In the genomic region with DNA sequence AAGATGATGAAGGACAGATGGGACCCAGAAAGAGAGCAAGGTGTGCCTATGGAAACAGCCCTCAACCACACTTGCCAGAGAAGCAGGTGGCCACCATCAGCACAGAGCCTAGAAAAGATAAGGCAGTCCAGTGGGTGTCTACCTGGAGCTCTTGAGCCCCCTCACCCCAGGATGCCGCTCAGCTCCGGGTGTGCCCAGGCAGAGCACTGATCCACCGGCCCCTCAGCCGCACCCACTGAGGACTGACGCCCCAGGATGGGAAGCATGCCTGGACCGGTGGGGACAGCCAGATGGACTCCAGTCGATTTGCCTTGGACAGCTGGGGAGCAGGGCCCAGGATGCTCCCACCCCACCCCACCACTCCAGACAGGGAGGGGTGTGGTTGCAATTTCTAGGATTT, we compare ENCODE assay signal across 15 cellular contexts. TPM values are rescaled to one million over a fixed set of nuclear protein-coding genes. Genes with fewer than 3 reads are reported as not detected.
DNase-seq lines count a peak whose midpoint lies in the region; ATAC-seq and TF ChIP-seq lines count a peak whose summit lies in the region.
"Had no signal": no experiment of that assay in that cellular context is flagged by ENCODE, and none has a peak within 500 bp of the region (broad histone marks: within the 10 kb centered on the region; RNA-seq: fewer than 3 reads in every experiment).

No MANE protein-coding gene starts in this region.

- peaks cover 16% of the 10 kb centered on the region; the same call in 1 of the 2 replicates for H3K79me2 ChIP-seq in GM23248 (ENCODE audit: insufficient read depth)

- 50 to 61% methylated on average over 6 to 7 of the region's 7 CpGs for WGBS in GM23248 (ENCODE audit: low coverage in 1 of 2, low lambda C conversion rate in 2 of 2, missing lambda C conversion rate in 2 of 2), 2 experiments
- 62% methylated on average over 6 of the region's 7 CpGs for WGBS in suprapubic skin

- H3K9me3 Mint-ChIP-seq in chondrocyte (ENCODE audit: low read depth): peaks cover 3% of the 10 kb centered on the region
- H3K9me3 Mint-ChIP-seq in naive B cell: peaks cover 0 to 10% (median 0%) of the 10 kb centered on the region in 7 donors

- H3K4me3 ChIP-seq in GM23248 (no peak overlapping the region), suprapubic skin (no peak overlapping the region)

- peak overlapping the region; percentile 94 for H3K27ac Mint-ChIP-seq in chondrocyte (ENCODE audit: unreplicated experiment)
- H3K27ac Mint-ChIP-seq in naive B cell: peak overlapping the region; percentile 99 to 100 (median 99)

- H3K9me2 ChIP-seq in GM23248 (ENCODE audit: insufficient read depth): no peaks in the 10 kb centered on the region

- TF ChIP-seq CTCF in chondrocyte (IDR thresholded peaks at IDR 0.05) (no peak), suprapubic skin (IDR thresholded peaks at IDR 0.05) (no peak)

- H3K9ac ChIP-seq in GM23248: peak overlapping the region; percentile 69; the same call in 1 of the 2 replicates

- H3K4me1 Mint-ChIP-seq in chondrocyte (ENCODE audit: low read depth): peaks cover 55% of the 10 kb centered on the region
- H3K4me1 Mint-ChIP-seq in naive B cell: peaks cover 53 to 95% (median 83%) of the 10 kb centered on the region in 3 donors

- ATAC-seq in naive B cell (ENCODE audit: low read depth in 2 of 2): no peak
- no peak for ATAC-seq in HG03025 (IDR thresholded peaks at IDR 0.05; ENCODE audit: low FRiP score, unreplicated experiment)
- ATAC-seq: activated naive CD8-positive, alpha-beta T cell treated with anti-CD3 and anti-CD28 coated beads, Interleukin-2, amount 50 U/mL, for 24 hours had no signal

- peaks cover 9% of the 10 kb centered on the region for H3K36me3 Mint-ChIP-seq in chondrocyte (ENCODE audit: low read depth)
- H3K36me3 Mint-ChIP-seq in naive B cell: no peaks in the 10 kb centered on the region

- no peaks in the 10 kb centered on the region for H4K20me1 ChIP-seq in GM23248 (ENCODE audit: insufficient read depth)

- TF ChIP-seq POLR2A in suprapubic skin (IDR thresholded peaks at IDR 0.05): no peak

- H3F3A ChIP-seq in GM23248 (ENCODE audit: insufficient read depth): peaks cover 9% of the 10 kb centered on the region

- H3K27me3 Mint-ChIP-seq in chondrocyte (ENCODE audit: low read depth) (no peaks in the 10 kb centered on the region), naive B cell (no peaks in the 10 kb centered on the region)
- H3K27me3 Mint-ChIP-seq: activated naive CD8-positive, alpha-beta T cell treated with anti-CD3 and anti-CD28 coated beads, Interleukin-2, amount 50 U/mL, for 24 hours had no signal

- no peak overlapping the region for H2AFZ ChIP-seq in GM23248

- TF ChIP-seq EP300 in suprapubic skin (IDR thresholded peaks at IDR 0.05): no peak

- peak overlapping the region; percentile 59 for H3K4me2 ChIP-seq in GM23248 (ENCODE audit: unreplicated experiment)

- DNase-seq in GM23248 (no peak), chondrocyte (ENCODE audit: low spot score) (no peak), naive B cell (no peak), suprapubic skin (ENCODE audit: low spot score in 2 of 2) (peak in 1 of 2 donors; percentile 74), NCI-H1417 (lab: John Stamatoyannopoulos, UW) (no peak), SK-N-DZ (ENCODE audit: low spot score) (no peak), activated gamma-delta T cell (lab: John Stamatoyannopoulos, UW) (no peak)
- DNase-seq: activated CD4-positive, alpha-beta T cell treated with anti-CD3 and anti-CD28 coated beads for 4 hours; activated naive CD8-positive, alpha-beta T cell treated with anti-CD3 and anti-CD28 coated beads, Interleukin-2, amount 50 U/mL, for 24 hours; activated T-cell treated with anti-CD3 and anti-CD28 coated beads, Interleukin-2, amount 50 U/mL, for 1 hour; DMS79; NCI-H2029 treated with DMSO at 0.1 percent for 48 hours; NCI-H82; RPMI8226 had no signal

- H3K36me3 ChIP-seq in GM23248 (ENCODE audit: low read depth) (no peaks in the 10 kb centered on the region), suprapubic skin (no peaks in the 10 kb centered on the region)

- H3K27me3 ChIP-seq in GM23248 (replicated peaks; ENCODE audit: insufficient read depth): no peaks in the 10 kb centered on the region
- no peaks in the 10 kb centered on the region for H3K27me3 ChIP-seq in suprapubic skin

- H3K27ac ChIP-seq in GM23248: peak overlapping the region; percentile 82; the same call in 1 of the 2 replicates
- H3K27ac ChIP-seq in suprapubic skin: peak overlapping the region; percentile 76

- in situ Hi-C loops in GM23248 (cut with MboI): no loop called here

- H3K9me3 ChIP-seq in GM23248 (ENCODE audit: low read depth) (no peaks in the 10 kb centered on the region), suprapubic skin (no peaks in the 10 kb centered on the region)

- H3K4me1 ChIP-seq in GM23248 (ENCODE audit: insufficient read depth) (peaks cover 17% of the 10 kb centered on the region), suprapubic skin (peaks cover 48% of the 10 kb centered on the region)

- H3K4me3 Mint-ChIP-seq in chondrocyte (ENCODE audit: unreplicated experiment) (no peak overlapping the region), naive B cell (peak overlapping the region in 3 of 8 donors; percentile 81 to 96 (median 84))
- H3K4me3 Mint-ChIP-seq: activated naive CD8-positive, alpha-beta T cell treated with anti-CD3 and anti-CD28 coated beads, Interleukin-2, amount 50 U/mL, for 24 hours had no signal

RNA-seq across cellular contexts. Expression of a gene that starts 15.1 kb away (rescaled TPM):
- 88.0 and 92.9 TPM in 2 replicates for total RNA-seq in GM23248 (2014; rRNA removed; shearing (Covaris generic))
- polyA plus RNA-seq in GM23248 (2016; fragmentation: Nextera tagmentation; extraction: Ambion mirVana) (599 and 620 TPM in 2 replicates), naive B cell (ENCODE audit: low read depth in 6 of 6) (100 to 1,000 TPM in 5 of 6 donors, 10 to 100 TPM in 1; 99.2 to 447 (median 302) TPM)
- total RNA-seq in chondrocyte (82.5 to 195 TPM (median 180 TPM) in 3 replicates), suprapubic skin (1,000 to 10,000 TPM; 1,382 to 1,995 (median 1,611) TPM)
- 1.4 and 3.7 TPM in 2 replicates for polyA plus RNA-seq in SK-N-DZ (2014; cell fraction: cytosol; rRNA removed)
- polyA plus RNA-seq in SK-N-DZ (2014; cell fraction: nucleus; rRNA removed): 0.45 and 0.78 TPM in 2 replicates
